11 cellular contexts compared by ENCODE assay signal in the genomic region with DNA sequence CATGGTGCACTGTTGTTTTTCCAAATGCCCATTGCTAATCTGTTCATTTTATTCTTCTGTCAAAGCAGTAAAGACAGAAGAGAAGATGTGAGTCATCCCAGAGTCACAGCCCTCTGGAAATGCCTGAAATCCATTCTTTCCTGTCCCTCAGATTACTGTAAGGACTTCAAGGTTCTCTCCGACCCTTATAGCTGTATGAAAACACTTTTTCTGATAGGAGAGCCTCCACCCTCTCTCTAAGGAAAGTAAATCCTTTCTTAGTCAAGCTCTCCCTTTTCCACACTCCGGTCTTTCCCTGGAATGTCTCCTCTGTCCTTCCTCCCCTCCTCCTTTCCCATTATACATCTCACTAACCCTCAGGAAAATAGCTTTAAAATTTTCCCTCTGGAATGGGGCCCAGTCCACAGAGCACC. TPM values are rescaled to one million over a fixed set of nuclear protein-coding genes. Genes with fewer than 3 reads are reported as not detected.
DNase-seq lines count a peak whose midpoint lies in the region; ATAC-seq and TF ChIP-seq lines count a peak whose summit lies in the region.
"Had no signal": no experiment of that assay in that cellular context is flagged by ENCODE, and none has a peak within 500 bp of the region (broad histone marks: within the 10 kb centered on the region; RNA-seq: fewer than 3 reads in every experiment).

No MANE protein-coding gene starts in this region.

- no peak for TF ChIP-seq RAD21 in SK-N-SH (IDR thresholded peaks at IDR 0.05; ENCODE audit: low read length)

- H3K27ac ChIP-seq in SK-N-SH (ENCODE audit: low read depth in 2 of 2, low read length in 1 of 2): peak overlapping the region; percentile 89 to 92
- no peak overlapping the region for H3K27ac ChIP-seq in neural progenitor cell

- H3K9me3 Mint-ChIP-seq in neural progenitor cell: peaks cover 25% of the 10 kb centered on the region

- POLR2A ChIA-PET in SK-N-SH (lab: Yijun Ruan, JAX): no interaction called here

- TF ChIP-seq CTCF in SK-N-SH (IDR thresholded peaks at IDR 0.05): no peak
- TF ChIP-seq CTCF in fibroblast of mammary gland (conservative IDR thresholded peaks at IDR 0.05; ENCODE audit: control insufficient read depth, insufficient read depth, low read depth, low read length): no peak
- no peak for TF ChIP-seq CTCF in neural progenitor cell (IDR thresholded peaks at IDR 0.05)

- no peak for TF ChIP-seq POLR2A in erythroblast (IDR thresholded peaks at IDR 0.05; ENCODE audit: low read length)

- no peaks in the 10 kb centered on the region for H4K20me1 ChIP-seq in SK-N-SH (ENCODE audit: insufficient read depth)
- peaks cover 9% of the 10 kb centered on the region for H4K20me1 ChIP-seq in neural progenitor cell (ENCODE audit: low read depth)

- no peak overlapping the region for H3K4me3 Mint-ChIP-seq in neural progenitor cell

- H3K4me2 ChIP-seq in SK-N-SH (peak overlapping the region; percentile 87), neural progenitor cell (no peak overlapping the region)

- TF ChIP-seq EP300 in SK-N-SH (IDR thresholded peaks at IDR 0.05; ENCODE audit: borderline replicate concordance in 1 of 2, low read depth in 1 of 2, low read length in 1 of 2): 0 out of 4 replicates have a peak, but pooled peaks of 1 of the 2 experiments have one; percentile 5

- H2AFZ ChIP-seq in SK-N-SH (ENCODE audit: low read depth) (peak overlapping the region; percentile 54), neural progenitor cell (replicated peaks) (no peak overlapping the region)

- H3K27me3 ChIP-seq in SK-N-SH (ENCODE audit: insufficient read depth) (no peaks in the 10 kb centered on the region), neural progenitor cell (no peaks in the 10 kb centered on the region)

- peaks cover 0 to 6% of the 10 kb centered on the region in 2 experiments for H3K36me3 ChIP-seq in SK-N-SH (replicated peaks in 1 of 2; ENCODE audit: control insufficient read depth in 1 of 2, insufficient read depth in 2 of 2, low read length in 1 of 2)
- H3K36me3 ChIP-seq in neural progenitor cell: no peaks in the 10 kb centered on the region

- peak; percentile 79 for DNase-seq in EH (ENCODE audit: low read depth)
- no peak for DNase-seq in SK-N-SH
- DNase-seq in fibroblast of mammary gland (ENCODE audit: low read depth): peak; percentile 73
- peak; percentile 79 for DNase-seq in renal cortical epithelial cell (ENCODE audit: low read depth)
- DNase-seq in neural progenitor cell (ENCODE audit: low spot score): no peak
- DNase-seq in erythroblast (lab: John Stamatoyannopoulos, UW): no peak
- DNase-seq: activated gamma-delta T cell; stimulated activated naive CD4-positive, alpha-beta T cell; T-cell had no signal

- ATAC-seq in GM18517 (IDR thresholded peaks at IDR 0.05; ENCODE audit: unreplicated experiment) (no peak), GM19455 (IDR thresholded peaks at IDR 0.05; ENCODE audit: unreplicated experiment) (no peak)
- ATAC-seq: T-cell had no signal

- H3K9ac ChIP-seq in SK-N-SH: peak overlapping the region; percentile 71; the same call in 1 of the 2 replicates
- H3K9ac ChIP-seq in neural progenitor cell: no peak overlapping the region

- CTCF ChIA-PET in SK-N-SH (lab: Yijun Ruan, JAX): interaction anchor here (1.1 to 2.0 kb wide), 2 partner anchors 39 to 42 kb away, joined by 3 to 7 read pairs; no protein-coding TSS in a partner anchor

- H3K27me3 Mint-ChIP-seq in neural progenitor cell (ENCODE audit: insufficient read depth, low read depth): no peaks in the 10 kb centered on the region
- H3K27me3 Mint-ChIP-seq: T-cell had no signal

- H3K4me1 ChIP-seq in SK-N-SH (ENCODE audit: control insufficient read depth in 1 of 2, insufficient read depth in 2 of 2, low read depth in 1 of 2, low read length in 1 of 2) (peaks cover 20 to 36% of the 10 kb centered on the region in 2 experiments; a peak in 3 of 4 replicates), neural progenitor cell (peaks cover 19% of the 10 kb centered on the region)

- peaks cover 18% of the 10 kb centered on the region for H3K4me1 Mint-ChIP-seq in neural progenitor cell

- peaks cover 13% of the 10 kb centered on the region for H3K36me3 Mint-ChIP-seq in neural progenitor cell

- peaks cover 36% of the 10 kb centered on the region for H3F3A ChIP-seq in SK-N-SH (replicated peaks; ENCODE audit: insufficient read depth)
- H3F3A ChIP-seq in neural progenitor cell (ENCODE audit: low read depth): peaks cover 4% of the 10 kb centered on the region

- H3K79me2 ChIP-seq in SK-N-SH (ENCODE audit: insufficient read depth) (peaks cover 51% of the 10 kb centered on the region), neural progenitor cell (ENCODE audit: low read depth) (peaks cover 30% of the 10 kb centered on the region)

- WGBS in SK-N-SH (ENCODE audit: low lambda C conversion rate): 9% methylated on average over 2 of the region's 2 CpGs

- H3K9me3 ChIP-seq in SK-N-SH (no peaks in the 10 kb centered on the region), neural progenitor cell (ENCODE audit: low read depth) (peaks cover 7% of the 10 kb centered on the region)

- H3K27ac Mint-ChIP-seq in neural progenitor cell: no peak overlapping the region

- H3K4me3 ChIP-seq in SK-N-SH (ENCODE audit: low read depth in 2 of 2, low read length in 1 of 2) (peak overlapping the region; percentile 17 to 75; a peak in 3 of 4 replicates), fibroblast of mammary gland (ENCODE audit: control insufficient read depth, low read depth, low read length) (no peak overlapping the region), neural progenitor cell (no peak overlapping the region)

- no peaks in the 10 kb centered on the region for H3K9me2 ChIP-seq in SK-N-SH

TF ChIP-seq in SK-N-SH, 30 proteins besides CTCF, POLR2A, EP300 and RAD21:
- TF ChIP-seq CHD2 (IDR thresholded peaks at IDR 0.05; ENCODE audit: low read length, partially characterized antibody): no peak
- TF ChIP-seq JUND (IDR thresholded peaks at IDR 0.05): peak; percentile 82
- TF ChIP-seq FOSL2 (IDR thresholded peaks at IDR 0.05; ENCODE audit: borderline replicate concordance, low read depth): peak; percentile 86
- no peak for TF ChIP-seq NFIC (IDR thresholded peaks at IDR 0.05; ENCODE audit: borderline replicate concordance)
- TF ChIP-seq TCF12 (IDR thresholded peaks at IDR 0.05): peak; percentile 76
- peak; percentile 25; the same call in 1 of the 2 replicates for TF ChIP-seq TEAD4 (IDR thresholded peaks at IDR 0.05; ENCODE audit: borderline replicate concordance, insufficient read depth)
- TF ChIP-seq POLR2AphosphoS5 (IDR thresholded peaks at IDR 0.05; ENCODE audit: low read depth, low read length): peak; percentile 56; the same call in 1 of the 2 replicates
- TF ChIP-seq, protein P1, sequence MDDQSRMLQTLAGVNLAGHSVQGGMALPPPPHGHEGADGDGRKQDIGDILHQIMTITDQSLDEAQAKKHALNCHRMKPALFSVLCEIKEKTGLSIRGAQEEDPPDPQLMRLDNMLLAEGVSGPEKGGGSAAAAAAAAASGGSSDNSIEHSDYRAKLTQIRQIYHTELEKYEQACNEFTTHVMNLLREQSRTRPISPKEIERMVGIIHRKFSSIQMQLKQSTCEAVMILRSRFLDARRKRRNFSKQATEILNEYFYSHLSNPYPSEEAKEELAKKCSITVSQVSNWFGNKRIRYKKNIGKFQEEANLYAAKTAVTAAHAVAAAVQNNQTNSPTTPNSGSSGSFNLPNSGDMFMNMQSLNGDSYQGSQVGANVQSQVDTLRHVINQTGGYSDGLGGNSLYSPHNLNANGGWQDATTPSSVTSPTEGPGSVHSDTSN (IDR thresholded peaks at IDR 0.05): peak; percentile 67
- TF ChIP-seq SIN3A (IDR thresholded peaks at IDR 0.05; ENCODE audit: borderline replicate concordance, low read depth, low read length): 0 out of 2 replicates have a peak, but pooled peaks have one; percentile 67
TF ChIP-seq in SK-N-SH: peak in this region for 7.

RNA-seq across cellular contexts. Expression of a gene that starts 3.5 kb away (rescaled TPM):
- polyA plus RNA-seq in SK-N-SH (2012; rRNA removed): 224 and 270 TPM in 2 replicates
- 279 and 294 TPM in 2 replicates for polyA plus RNA-seq in SK-N-SH (2012; cell fraction: cytosol; rRNA removed)
- polyA plus RNA-seq in SK-N-SH (2012; cell fraction: nucleus; rRNA removed): 172 and 259 TPM in 2 replicates
- total RNA-seq in renal cortical epithelial cell (354 and 387 TPM in 2 replicates), neural progenitor cell (ENCODE audit: low replicate concordance) (322 and 441 TPM in 2 replicates)

Comparison
In these comparisons a context has a peak if more than half of its experiments do, and no peak if none do; other contexts are left out.
1. DNase-seq: peak in EH (single experiment), fibroblast of mammary gland (single experiment) and renal cortical epithelial cell (single experiment); none in SK-N-SH (single experiment), neural progenitor cell (single experiment) and erythroblast (0 of 2).
2. H3K4me3 ChIP-seq: peak in SK-N-SH (2 of 2); none in fibroblast of mammary gland (single experiment) and neural progenitor cell (single experiment).